In the genomic region with DNA sequence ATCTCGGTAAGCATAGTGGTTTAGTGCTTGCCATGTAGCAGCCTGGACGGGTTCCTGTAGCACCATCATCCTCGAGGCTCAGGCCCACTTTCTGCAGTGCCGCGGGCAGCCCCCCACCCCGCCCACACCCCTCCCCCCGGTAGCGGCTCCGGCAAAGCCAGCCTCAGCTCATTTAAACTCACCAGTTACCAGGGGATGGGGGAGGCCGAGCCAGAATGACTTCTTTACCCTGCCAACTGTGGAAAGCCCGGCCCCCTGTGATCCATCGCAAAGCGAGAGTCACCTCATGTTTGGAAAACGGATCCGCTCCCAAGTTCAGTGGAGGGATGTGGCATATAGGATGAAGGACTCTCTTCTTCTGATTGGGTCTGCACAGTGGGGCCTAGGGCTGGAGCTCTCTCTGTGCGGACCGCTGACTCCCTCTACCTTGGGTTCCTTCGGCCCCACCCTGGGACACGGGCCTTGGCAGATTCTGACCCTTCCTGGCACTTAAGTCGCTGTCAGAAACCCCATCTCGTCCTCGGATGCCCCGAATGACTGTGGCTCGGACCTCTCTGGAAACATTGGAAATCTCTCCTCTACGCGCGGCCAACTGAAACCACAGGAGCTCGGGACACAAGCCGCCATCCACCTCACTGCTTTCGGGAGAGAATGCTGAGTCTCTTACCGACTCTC, we compare ENCODE assay signal across 21 cellular contexts.
"Had no signal": no experiment of that assay in that cellular context is flagged by ENCODE, and none has a peak within 500 bp of the region (broad histone marks: within the 10 kb centered on the region; RNA-seq: fewer than 3 reads in every experiment).

No MANE protein-coding gene starts in this region.

- DNase-seq: dermis blood vessel endothelial cell; dorsolateral prefrontal cortex; effector CD4-positive, alpha-beta T cell; effector memory CD4-positive, alpha-beta T cell; foreskin keratinocyte; heart left ventricle; hippocampal formation; immature natural killer cell; islet precursor cell; kidney; kidney glomerular epithelial cell; left colon; left ventricle myocardium inferior; lower lobe of right lung; mesenchymal stem cell; mucosa of descending colon; naive B cell had no signal

- H3K4me3 ChIP-seq: coronary artery, dorsolateral prefrontal cortex, esophagus muscularis mucosa, gastroesophageal sphincter, heart left ventricle, left ventricle myocardium inferior, lower lobe of right lung, mucosa of descending colon had no signal

- H3K27ac ChIP-seq: coronary artery, dorsolateral prefrontal cortex, esophagus muscularis mucosa, foreskin keratinocyte, gastroesophageal sphincter, heart left ventricle, left ventricle myocardium inferior, lower lobe of right lung had no signal

- ATAC-seq: foreskin keratinocyte, gastroesophageal sphincter, heart left ventricle, left colon, left lobe of liver, lower lobe of right lung, mucosa of descending colon had no signal

- H3K36me3 ChIP-seq: esophagus muscularis mucosa, gastroesophageal sphincter, heart left ventricle, left ventricle myocardium inferior, lower lobe of right lung had no signal

- H3K4me1 ChIP-seq: esophagus muscularis mucosa, foreskin keratinocyte, gastroesophageal sphincter, heart left ventricle, left ventricle myocardium inferior, lower lobe of right lung had no signal

- H3K27me3 ChIP-seq: foreskin keratinocyte had no signal
